Comparison of ENCODE assay signal across 8 cellular contexts in the genomic region with DNA sequence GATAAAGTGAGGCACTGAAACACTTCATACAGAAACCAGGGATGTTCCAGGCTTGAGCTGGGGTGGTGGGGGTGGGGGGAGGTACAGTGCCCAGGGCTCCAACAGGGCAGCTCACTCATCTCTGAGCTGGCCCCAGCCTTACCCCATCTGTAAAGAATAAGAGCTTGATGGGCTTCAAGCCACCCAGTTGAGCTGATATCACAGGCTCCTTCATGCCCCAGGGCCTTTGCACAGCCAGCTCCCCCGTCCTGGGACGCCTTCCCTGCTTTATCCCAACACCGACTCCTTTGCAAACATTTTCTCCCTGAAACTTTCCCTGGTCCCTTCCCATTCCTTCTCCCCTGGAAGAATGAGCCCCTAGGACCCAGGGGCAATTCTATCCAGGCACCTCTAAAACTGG.
"Had no signal": no experiment of that assay in that cellular context is flagged by ENCODE, and none has a peak within 500 bp of the region (broad histone marks: within the 10 kb centered on the region; RNA-seq: fewer than 3 reads in every experiment).

No MANE protein-coding gene starts in this region.

- FAIRE-seq: H1, H54, HTR-8/SVneo had no signal

- H3K4me2 ChIP-seq: GM23338 had no signal

- ATAC-seq: GM23338 had no signal

- DNase-seq: H9, HCEC 1CT, HFFc6, KG1 had no signal

- H2AFZ ChIP-seq: GM23338 had no signal

- H3K4me3 ChIP-seq: GM23338 had no signal
